Comparison of ENCODE assay signal across 30 cellular contexts in genomic region chr7:47710201-47710935, GRCh38.
DNase-seq lines count a peak whose midpoint lies in the region; ATAC-seq, FAIRE-seq and TF ChIP-seq lines count a peak whose summit lies in the region.
"Had no signal": no experiment of that assay in that cellular context is flagged by ENCODE, and none has a peak within 500 bp of the region (broad histone marks: within the 10 kb centered on the region; RNA-seq: fewer than 3 reads in every experiment).

No MANE protein-coding gene starts in this region.

- no peaks in the 10 kb centered on the region for H3K27me3 Mint-ChIP-seq in stimulated activated memory B cell treated with anti-CD40 and anti-IgM and Interleukin-4, amounts not matched to agents 10 μg/mL and 1 μg/mL and 100 μg/mL, for 72 hours
- H3K27me3 Mint-ChIP-seq: activated CD4-positive, alpha-beta memory T cell treated with anti-CD3 and anti-CD28 coated beads, Interleukin-2, amount 10 ng/mL, durations not matched to agents 7 days and 5 days; CD4-positive, alpha-beta memory T cell; memory B cell had no signal

- H3K4me3 ChIP-seq in cardiac muscle cell, result no peak overlapping the region
- H3K4me3 ChIP-seq in right atrium auricular region, result no peak overlapping the region
- H3K4me3 ChIP-seq in cardiac fibroblast (replicated peaks in 1 of 2; ENCODE audit: low read depth in 2 of 2, low read length in 2 of 2), result no peak overlapping the region
- H3K4me3 ChIP-seq: stomach, tibial artery had no signal

- H3K36me3 ChIP-seq in cardiac muscle cell (no peaks in the 10 kb centered on the region), right atrium auricular region (no peaks in the 10 kb centered on the region)
- H3K36me3 ChIP-seq: stomach, tibial artery had no signal

- no peaks in the 10 kb centered on the region for H3K27me3 ChIP-seq in cardiac muscle cell
- no peaks in the 10 kb centered on the region for H3K27me3 ChIP-seq in right atrium auricular region
- H3K27me3 ChIP-seq: stomach, tibial artery had no signal

- no peaks in the 10 kb centered on the region for H3K36me3 Mint-ChIP-seq in stimulated activated memory B cell treated with anti-CD40 and anti-IgM and Interleukin-4, amounts not matched to agents 10 μg/mL and 1 μg/mL and 100 μg/mL, for 72 hours
- H3K36me3 Mint-ChIP-seq: activated naive CD4-positive, alpha-beta T cell treated with anti-CD3 and anti-CD28 coated beads, Interleukin-2, amount 50 U/mL, for 72 hours; CD4-positive, alpha-beta memory T cell; memory B cell had no signal

- ATAC-seq in stimulated activated memory B cell treated with anti-CD40 and anti-IgM and Interleukin-4, amounts not matched to agents 10 μg/mL and 1 μg/mL and 100 μg/mL, for 72 hours, result peak; percentile 50
- ATAC-seq: activated naive CD4-positive, alpha-beta T cell treated with anti-CD3 and anti-CD28 coated beads, Interleukin-2, amount 50 U/mL, for 72 hours had no signal

- H3K4me1 ChIP-seq in cardiac muscle cell (ENCODE audit: low read depth) (no peaks in the 10 kb centered on the region), right atrium auricular region (no peaks in the 10 kb centered on the region)
- H3K4me1 ChIP-seq: tibial artery had no signal

- H3K9me3 Mint-ChIP-seq in stimulated activated memory B cell treated with anti-CD40 and anti-IgM and Interleukin-4, amounts not matched to agents 10 μg/mL and 1 μg/mL and 100 μg/mL, for 72 hours, result no peaks in the 10 kb centered on the region
- H3K9me3 Mint-ChIP-seq: activated CD4-positive, alpha-beta memory T cell treated with anti-CD3 and anti-CD28 coated beads, Interleukin-2, amount 10 ng/mL, durations not matched to agents 7 days and 5 days; activated naive CD4-positive, alpha-beta T cell treated with anti-CD3 and anti-CD28 coated beads, Interleukin-2, amount 50 U/mL, for 72 hours; activated T-helper 2 cell treated with anti-CD3 and anti-CD28 coated beads, Interferon-gamma antibody, Interleukin-2, Interleukin-4, amounts not matched to agents 10 μg/mL and 5 μg/mL and 100 μg/mL, durations not matched to agents 14 hours and 24 hours and 36 hours; CD4-positive, alpha-beta memory T cell; memory B cell had no signal

- TF ChIP-seq CTCF in cardiac muscle cell (IDR thresholded peaks at IDR 0.05; ENCODE audit: low read depth, low read length) (no peak), right atrium auricular region (IDR thresholded peaks at IDR 0.05) (no peak), cardiac fibroblast (IDR thresholded peaks at IDR 0.05; ENCODE audit: low read depth, low read length) (no peak)

- H3K27ac Mint-ChIP-seq in stimulated activated memory B cell treated with anti-CD40 and anti-IgM and Interleukin-4, amounts not matched to agents 10 μg/mL and 1 μg/mL and 100 μg/mL, for 72 hours, result no peak overlapping the region
- H3K27ac Mint-ChIP-seq: activated CD4-positive, alpha-beta memory T cell treated with anti-CD3 and anti-CD28 coated beads, Interleukin-2, amount 10 ng/mL, durations not matched to agents 7 days and 5 days; activated naive CD4-positive, alpha-beta T cell treated with anti-CD3 and anti-CD28 coated beads, Interleukin-2, amount 50 U/mL, for 72 hours; activated T-helper 2 cell treated with anti-CD3 and anti-CD28 coated beads, Interferon-gamma antibody, Interleukin-2, Interleukin-4, amounts not matched to agents 10 μg/mL and 5 μg/mL and 100 μg/mL, durations not matched to agents 14 hours and 24 hours and 36 hours; memory B cell had no signal

- peak; percentile 46 to 81 for DNase-seq in cardiac muscle cell (ENCODE audit: low read depth in 1 of 2, low spot score in 1 of 2)
- no peak for DNase-seq in right atrium auricular region (ENCODE audit: low spot score)
- DNase-seq in cardiac fibroblast (ENCODE audit: low read depth in 2 of 2), result peak; percentile 7 to 77
- peak; percentile 40 for DNase-seq in iris pigment epithelial cell (ENCODE audit: low read depth)
- no peak for DNase-seq in H4 (ENCODE audit: low spot score)
- no peak for DNase-seq in GM19239 (ENCODE audit: insufficient read length, low spot score)
- no peak for DNase-seq in DMS 273 treated with DMSO at 0.1 percent for 48 hours (lab: John Stamatoyannopoulos, UW)
- DNase-seq: activated CD4-positive, alpha-beta memory T cell treated with anti-CD3 and anti-CD28 coated beads, Interleukin-2, amount 10 ng/mL, durations not matched to agents 7 days and 5 days; activated CD4-positive, CD25-positive, alpha-beta regulatory T cell treated with anti-CD3 and anti-CD28 coated beads, Interleukin-2, amount 50 U/mL, for 72 hours; AML-193; aorta; CD4-positive, alpha-beta memory T cell; cerebellar nuclear complex; H7; head of caudate nucleus; left cardiac atrium; NCI-H1105; NCI-H2029; NCI-H526 treated with DMSO at 0.1 percent for 48 hours; small intestine; stimulated activated CD4-positive, alpha-beta T cell treated with anti-CD3 and anti-CD28 coated beads, Interleukin-1b, Interleukin-23, amount 100 ng/mL, for 48 hours; stimulated activated CD8-positive, alpha-beta memory T cell treated with anti-CD3 and anti-CD28 coated beads, Interleukin-4, amount 100 ng/mL, for 48 hours; stomach; T-helper 2 cell; tibial artery had no signal

- no peak overlapping the region for H3K27ac ChIP-seq in cardiac muscle cell
- no peak overlapping the region for H3K27ac ChIP-seq in right atrium auricular region
- H3K27ac ChIP-seq: stomach, tibial artery had no signal

- no peak for FAIRE-seq in GM19239 (lab: Jason Lieb, UNC)
- FAIRE-seq: A204.1, small intestine had no signal

- no peak overlapping the region for H3K4me3 Mint-ChIP-seq in stimulated activated memory B cell treated with anti-CD40 and anti-IgM and Interleukin-4, amounts not matched to agents 10 μg/mL and 1 μg/mL and 100 μg/mL, for 72 hours
- H3K4me3 Mint-ChIP-seq: activated CD4-positive, alpha-beta memory T cell treated with anti-CD3 and anti-CD28 coated beads, Interleukin-2, amount 10 ng/mL, durations not matched to agents 7 days and 5 days; CD4-positive, alpha-beta memory T cell; memory B cell had no signal

- peaks cover 26% of the 10 kb centered on the region for H3K4me1 Mint-ChIP-seq in stimulated activated memory B cell treated with anti-CD40 and anti-IgM and Interleukin-4, amounts not matched to agents 10 μg/mL and 1 μg/mL and 100 μg/mL, for 72 hours
- H3K4me1 Mint-ChIP-seq: activated CD4-positive, alpha-beta memory T cell treated with anti-CD3 and anti-CD28 coated beads, Interleukin-2, amount 10 ng/mL, durations not matched to agents 7 days and 5 days; CD4-positive, alpha-beta memory T cell had no signal

- no peaks in the 10 kb centered on the region for H3K9me3 ChIP-seq in cardiac muscle cell (ENCODE audit: low read depth)
- no peaks in the 10 kb centered on the region for H3K9me3 ChIP-seq in right atrium auricular region
- H3K9me3 ChIP-seq: stomach, tibial artery had no signal

Comparison
In these comparisons a context has a peak if more than half of its experiments do, and no peak if none do; other contexts are left out.
1. DNase-seq: peak in cardiac muscle cell (2 of 2), cardiac fibroblast (2 of 2) and iris pigment epithelial cell (single experiment); none in right atrium auricular region (single experiment), H4 (single experiment), GM19239 (single experiment) and DMS 273 treated with DMSO at 0.1 percent for 48 hours (single experiment).